8 cellular contexts compared by ENCODE assay signal in the genomic region with DNA sequence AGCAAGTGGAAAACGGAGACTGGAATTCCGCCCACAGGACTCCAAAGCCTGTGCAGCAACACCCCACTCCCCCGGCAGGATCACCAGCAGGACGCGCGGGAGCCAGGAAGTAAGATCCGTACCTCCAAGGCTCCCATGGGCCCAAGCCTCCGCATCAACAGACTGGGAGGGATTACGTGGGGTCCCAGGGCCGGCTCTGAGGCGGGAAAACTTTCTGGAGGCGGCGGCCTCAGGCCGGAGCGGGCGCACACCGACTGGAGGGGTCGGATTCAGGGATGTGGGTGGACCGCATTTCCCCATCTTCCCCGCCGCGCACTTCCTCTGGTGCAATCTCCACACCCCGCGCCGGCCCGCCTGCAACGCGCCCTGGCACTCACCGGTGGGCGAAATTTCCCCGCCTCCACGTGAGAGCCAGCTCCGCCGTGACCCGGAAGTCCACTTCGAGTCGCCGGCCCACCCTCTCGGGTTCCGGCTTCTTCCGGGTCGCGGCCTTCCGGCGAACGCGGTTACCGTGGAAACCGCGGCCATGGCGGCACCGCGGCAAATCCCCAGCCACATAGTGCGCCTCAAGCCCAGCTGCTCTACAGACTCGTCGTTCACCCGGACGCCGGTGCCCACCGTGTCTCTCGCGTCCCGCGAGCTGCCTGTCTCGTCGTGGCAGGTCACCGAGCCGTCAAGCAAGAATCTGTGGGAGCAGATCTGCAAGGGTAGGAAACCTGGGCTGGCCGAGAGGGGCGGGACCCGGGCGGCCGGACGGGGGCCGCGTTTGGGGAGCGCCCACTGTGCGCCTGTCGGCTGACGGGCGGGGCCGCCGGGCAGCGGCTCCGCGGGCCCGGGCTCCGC. TPM values are rescaled to one million over a fixed set of nuclear protein-coding genes. Genes with fewer than 3 reads are reported as not detected.
DNase-seq lines count a peak whose midpoint lies in the region; ATAC-seq and TF ChIP-seq lines count a peak whose summit lies in the region.

A gene with protein sequence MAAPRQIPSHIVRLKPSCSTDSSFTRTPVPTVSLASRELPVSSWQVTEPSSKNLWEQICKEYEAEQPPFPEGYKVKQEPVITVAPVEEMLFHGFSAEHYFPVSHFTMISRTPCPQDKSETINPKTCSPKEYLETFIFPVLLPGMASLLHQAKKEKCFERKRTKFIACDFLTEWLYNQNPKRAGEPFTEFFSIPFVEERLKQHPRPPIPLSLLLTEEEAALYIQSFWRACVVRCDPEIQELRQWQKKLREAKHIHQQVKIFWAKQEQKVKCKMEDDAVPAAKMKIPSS (plus strand): TSS at position 491 of the 843 bp plus-strand sequence. CDS start 36 bp downstream, at position 527.
A gene with protein sequence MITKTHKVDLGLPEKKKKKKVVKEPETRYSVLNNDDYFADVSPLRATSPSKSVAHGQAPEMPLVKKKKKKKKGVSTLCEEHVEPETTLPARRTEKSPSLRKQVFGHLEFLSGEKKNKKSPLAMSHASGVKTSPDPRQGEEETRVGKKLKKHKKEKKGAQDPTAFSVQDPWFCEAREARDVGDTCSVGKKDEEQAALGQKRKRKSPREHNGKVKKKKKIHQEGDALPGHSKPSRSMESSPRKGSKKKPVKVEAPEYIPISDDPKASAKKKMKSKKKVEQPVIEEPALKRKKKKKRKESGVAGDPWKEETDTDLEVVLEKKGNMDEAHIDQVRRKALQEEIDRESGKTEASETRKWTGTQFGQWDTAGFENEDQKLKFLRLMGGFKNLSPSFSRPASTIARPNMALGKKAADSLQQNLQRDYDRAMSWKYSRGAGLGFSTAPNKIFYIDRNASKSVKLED (minus strand): TSS at position 447 of the 843 bp plus-strand sequence. CDS start 3,192 bp downstream, outside the sequence.

- H3K27me3 Mint-ChIP-seq in activated naive CD4-positive, alpha-beta T cell treated with anti-CD3 and anti-CD28 coated beads for 36 hours (ENCODE audit: low read depth) = no peaks in the 10 kb centered on the region

- H3K9ac ChIP-seq in neuronal stem cell (ENCODE audit: low read depth, low read length, poor library complexity) (peak within 1 kb of the TSS; percentile 98), subcutaneous abdominal adipose tissue (ENCODE audit: low read length in 5 of 5) (peak within 1 kb of the TSS; percentile 73 to 93 (median 86))

- peaks cover 45% of the 10 kb centered on the region for H3K4me1 Mint-ChIP-seq in activated naive CD4-positive, alpha-beta T cell treated with anti-CD3 and anti-CD28 coated beads for 36 hours (ENCODE audit: low read depth)

- no peak within 1 kb of the TSS for H2BK12ac ChIP-seq in neuronal stem cell (ENCODE audit: low read length)

- H3K27me3 ChIP-seq in SJCRH30 (no peaks in the 10 kb centered on the region), gastroesophageal sphincter (no peaks in the 10 kb centered on the region), neuronal stem cell (ENCODE audit: control insufficient read depth in 3 of 3, insufficient read depth in 3 of 3, low read depth in 1 of 3, low read length in 3 of 3) (no peaks in the 10 kb centered on the region), subcutaneous abdominal adipose tissue (ENCODE audit: control insufficient read depth in 5 of 5, insufficient read depth in 4 of 5, low read length in 5 of 5) (no peaks in the 10 kb centered on the region)

- no peak within 1 kb of the TSS for H4K91ac ChIP-seq in neuronal stem cell (ENCODE audit: low read depth, low read length, poor library complexity)

- no peak within 1 kb of the TSS for H2AK5ac ChIP-seq in neuronal stem cell (ENCODE audit: low read depth, low read length)

- H3K79me1 ChIP-seq in neuronal stem cell (ENCODE audit: low read depth, low read length) = peaks cover 6% of the 10 kb centered on the region

- H3K14ac ChIP-seq in neuronal stem cell (ENCODE audit: low read length) = peak within 1 kb of the TSS; percentile 90

- peak within 1 kb of the TSS; percentile 77 for H2BK5ac ChIP-seq in neuronal stem cell (ENCODE audit: low read length)

- H3K18ac ChIP-seq in neuronal stem cell (ENCODE audit: low read length) = peak within 1 kb of the TSS; percentile 95

- TF ChIP-seq CTCF in LNCaP clone FGC (IDR thresholded peaks at IDR 0.05; ENCODE audit: control insufficient read depth, extremely low read depth, insufficient read depth) (no peak), gastroesophageal sphincter (IDR thresholded peaks at IDR 0.05) (peak in 2 of 4 experiments; percentile 22 to 29)

- H3K4ac ChIP-seq in neuronal stem cell (ENCODE audit: low read length) = no peak within 1 kb of the TSS

- H3K4me3 Mint-ChIP-seq in activated naive CD4-positive, alpha-beta T cell treated with anti-CD3 and anti-CD28 coated beads for 36 hours = peak within 1 kb of the TSS; percentile 91

- H3K36me3 ChIP-seq in SJCRH30 (peaks cover 8% of the 10 kb centered on the region), gastroesophageal sphincter (peaks cover 0 to 18% of the 10 kb centered on the region in 2 donors), neuronal stem cell (replicated peaks in 1 of 2; ENCODE audit: control insufficient read depth in 2 of 2, insufficient read depth in 2 of 2, low read length in 2 of 2) (peaks cover 21 to 46% of the 10 kb centered on the region in 2 donors), subcutaneous abdominal adipose tissue (ENCODE audit: control insufficient read depth in 5 of 5, insufficient read depth in 5 of 5, low read length in 5 of 5) (peaks cover 0 to 16% (median 8%) of the 10 kb centered on the region in 5 donors)

- ATAC-seq in gastroesophageal sphincter = peak; percentile 97

- peak; percentile 66 for DNase-seq in GF-D8 (lab: John Stamatoyannopoulos, UW)
- DNase-seq in H4 (ENCODE audit: low spot score) = peak; percentile 83
- peak; percentile 58 for DNase-seq in LNCaP clone FGC (ENCODE audit: low read depth)
- peak; percentile 89 to 91 for DNase-seq in SJCRH30
- peak; percentile 89 for DNase-seq in activated naive CD4-positive, alpha-beta T cell treated with anti-CD3 and anti-CD28 coated beads for 36 hours
- DNase-seq in neuronal stem cell (ENCODE audit: low spot score) = peak; percentile 89

- CTCF ChIA-PET in activated naive CD4-positive, alpha-beta T cell treated with anti-CD3 and anti-CD28 coated beads for 36 hours (lab: Charles Lee) = no interaction called here

- no CpG with 5 or more reads among the region's 88 CpGs for WGBS in gastroesophageal sphincter (ENCODE audit: low coverage in 1 of 2), 2 donors
- no CpG with 5 or more reads among the region's 88 CpGs for WGBS in neuronal stem cell (ENCODE audit: extremely low coverage in 2 of 2, insufficient read length in 2 of 2, insufficient replicate concordance in 1 of 2), 2 donors

- peak within 1 kb of the TSS; percentile 85 for H3K4me2 ChIP-seq in neuronal stem cell (ENCODE audit: insufficient read depth, low read length, poor library complexity, severe bottlenecking)

- H2BK120ac ChIP-seq in neuronal stem cell (ENCODE audit: low read depth, low read length) = peak within 1 kb of the TSS; percentile 30

- no peaks in the 10 kb centered on the region for H3K9me3 Mint-ChIP-seq in activated naive CD4-positive, alpha-beta T cell treated with anti-CD3 and anti-CD28 coated beads for 36 hours

- peak within 1 kb of the TSS; percentile 92 for H3K23ac ChIP-seq in neuronal stem cell (ENCODE audit: low read depth, low read length, poor library complexity)

- no peak within 1 kb of the TSS for H4K8ac ChIP-seq in neuronal stem cell (ENCODE audit: low read depth, low read length)

- H3K27ac Mint-ChIP-seq in activated naive CD4-positive, alpha-beta T cell treated with anti-CD3 and anti-CD28 coated beads for 36 hours = peak within 1 kb of the TSS; percentile 78

- H3K4me1 ChIP-seq in SJCRH30 (peaks cover 3% of the 10 kb centered on the region; the same call in 1 of the 2 replicates), gastroesophageal sphincter (peaks cover 0 to 42% (median 10%) of the 10 kb centered on the region in 3 donors), neuronal stem cell (ENCODE audit: control insufficient read depth in 2 of 2, insufficient read depth in 1 of 2, low read depth in 1 of 2, low read length in 2 of 2) (peaks cover 7 to 10% of the 10 kb centered on the region in 2 donors), subcutaneous abdominal adipose tissue (ENCODE audit: control insufficient read depth in 5 of 5, insufficient read depth in 5 of 5, low read length in 5 of 5) (peaks cover 2 to 49% (median 25%) of the 10 kb centered on the region in 5 donors)

- peak within 1 kb of the TSS; percentile 82 for H3K27ac ChIP-seq in SJCRH30
- peak within 1 kb of the TSS; percentile 67 to 91 (median 83) for H3K27ac ChIP-seq in gastroesophageal sphincter
- peak within 1 kb of the TSS; percentile 83 for H3K27ac ChIP-seq in neuronal stem cell (replicated peaks; ENCODE audit: low read length)
- peak within 1 kb of the TSS; percentile 86 for H3K27ac ChIP-seq in subcutaneous abdominal adipose tissue (ENCODE audit: low read depth, low read length)

- no peak within 1 kb of the TSS for H2BK15ac ChIP-seq in neuronal stem cell (ENCODE audit: low read length)

- peak; percentile 57 for TF ChIP-seq POLR2A in gastroesophageal sphincter (IDR thresholded peaks at IDR 0.05)

- H3K9me3 ChIP-seq in SJCRH30 (replicated peaks) = no peaks in the 10 kb centered on the region
- no peaks in the 10 kb centered on the region for H3K9me3 ChIP-seq in gastroesophageal sphincter
- no peaks in the 10 kb centered on the region for H3K9me3 ChIP-seq in neuronal stem cell (replicated peaks in 1 of 2; ENCODE audit: control insufficient read depth in 2 of 2, insufficient read depth in 1 of 2, low read depth in 1 of 2, low read length in 2 of 2)
- H3K9me3 ChIP-seq in subcutaneous abdominal adipose tissue (ENCODE audit: control insufficient read depth in 5 of 5, low read length in 5 of 5) = no peaks in the 10 kb centered on the region

- peak within 1 kb of the TSS; percentile 98 for H2AFZ ChIP-seq in neuronal stem cell (ENCODE audit: low read length)

- H3K4me3 ChIP-seq in LNCaP clone FGC (ENCODE audit: low read depth, low read length) (peak within 1 kb of the TSS; percentile 98), SJCRH30 (peak within 1 kb of the TSS; percentile 91), gastroesophageal sphincter (peak within 1 kb of the TSS; percentile 82 to 86), neuronal stem cell (ENCODE audit: low read length in 2 of 2) (peak within 1 kb of the TSS; percentile 96 to 97), subcutaneous abdominal adipose tissue (ENCODE audit: low read depth in 1 of 5, low read length in 5 of 5) (peak within 1 kb of the TSS; percentile 87 to 99 (median 96))

- peaks cover 15% of the 10 kb centered on the region for H3K36me3 Mint-ChIP-seq in activated naive CD4-positive, alpha-beta T cell treated with anti-CD3 and anti-CD28 coated beads for 36 hours (ENCODE audit: low read depth)

- intact Hi-C loops in activated naive CD4-positive, alpha-beta T cell treated with anti-CD3 and anti-CD28 coated beads for 36 hours (cut with micrococcal nuclease) = loop anchor here (1.0 to 2.0 kb wide), 4 partner anchors 163 to 651 kb away; a partner anchor contains a TSS

- TF ChIP-seq EP300 in gastroesophageal sphincter (IDR thresholded peaks at IDR 0.05) = no peak

RNA-seq across cellular contexts. Expression of the first gene that starts in this region (rescaled TPM):
- 11.7 and 16.2 TPM in 2 replicates for total RNA-seq in H4 (2014; rRNA removed; shearing (Covaris generic))
- 2.6 and 3.0 TPM in 2 replicates for total RNA-seq in SJCRH30 (2014; rRNA removed; shearing (Covaris generic))
- 1 to 10 TPM; 2.8 to 3.9 TPM for total RNA-seq in activated naive CD4-positive, alpha-beta T cell treated with anti-CD3 and anti-CD28 coated beads for 36 hours
- 10 to 100 TPM in 3 of 4 donors, 1 to 10 TPM in 1; 9.0 to 16.3 (median 14.5) TPM for total RNA-seq in gastroesophageal sphincter
- 18.9 TPM for polyA plus RNA-seq in neuronal stem cell (2013, experiment 1 of 2)
- polyA plus RNA-seq in neuronal stem cell (2013, experiment 2 of 2) = 19.1 TPM

RNA-seq across cellular contexts. Expression of the second gene that starts in this region (rescaled TPM):
- 12.6 and 29.0 TPM in 2 replicates for total RNA-seq in H4 (2014; rRNA removed; shearing (Covaris generic))
- 26.0 and 30.6 TPM in 2 replicates for total RNA-seq in SJCRH30 (2014; rRNA removed; shearing (Covaris generic))
- 10 to 100 TPM; 24.4 to 26.1 TPM for total RNA-seq in activated naive CD4-positive, alpha-beta T cell treated with anti-CD3 and anti-CD28 coated beads for 36 hours
- 10 to 100 TPM in 3 of 4 donors, 1 to 10 TPM in 1; 6.9 to 14.5 (median 11.9) TPM for total RNA-seq in gastroesophageal sphincter
- polyA plus RNA-seq in neuronal stem cell (2013, experiment 1 of 2) = 124 TPM
- 117 TPM for polyA plus RNA-seq in neuronal stem cell (2013, experiment 2 of 2)

Comparison
In these comparisons a context has a peak if more than half of its experiments do, and no peak if none do; other contexts are left out.
1. Peak in every context shown above with its lines: DNase-seq, ATAC-seq, H3K4me3 ChIP-seq and H3K27ac ChIP-seq.